ENCODE assay signal across 1 cellular context in genomic region chr1:85307987-85308836, GRCh38.
TF ChIP-seq lines count a peak whose summit lies in the region.

No MANE protein-coding gene starts in this region.

TF ChIP-seq in H1, 55 proteins besides CTCF, POLR2A, EP300 and RAD21:
- peak; percentile 61 for TF ChIP-seq YY1 (IDR thresholded peaks at IDR 0.05; ENCODE audit: low read depth, low read length)
- no peak for TF ChIP-seq CHD7 (IDR thresholded peaks at IDR 0.05; ENCODE audit: insufficient replicate concordance, low read length)
- TF ChIP-seq E2F6 (IDR thresholded peaks at IDR 0.05) = peak; percentile 29; the same call in 1 of the 2 replicates
- TF ChIP-seq ATF3 (IDR thresholded peaks at IDR 0.05; ENCODE audit: insufficient read depth, low read depth, low read length) = 0 out of 2 replicates have a peak, but pooled peaks have one; percentile 48
- TF ChIP-seq ATF2 (IDR thresholded peaks at IDR 0.05; ENCODE audit: low read length) = no peak
- peak; percentile 42; the same call in 1 of the 2 replicates for TF ChIP-seq MAX (IDR thresholded peaks at IDR 0.05)
- 0 out of 2 replicates have a peak, but pooled peaks have one; percentile 26 for TF ChIP-seq JUN (IDR thresholded peaks at IDR 0.05; ENCODE audit: low read depth, low read length)
- peak; percentile 34 for TF ChIP-seq ASH2L (IDR thresholded peaks at IDR 0.05; ENCODE audit: low read length)
- peak; percentile 66; the same call in 1 of the 2 replicates for TF ChIP-seq TEAD4 (IDR thresholded peaks at IDR 0.05; ENCODE audit: low read depth, low read length)
- no peak for TF ChIP-seq KDM5A (IDR thresholded peaks at IDR 0.05; ENCODE audit: low read length)
- 0 out of 2 replicates have a peak, but pooled peaks have one; percentile 38 for TF ChIP-seq TAF1 (IDR thresholded peaks at IDR 0.05; ENCODE audit: low read depth, low read length)
- TF ChIP-seq SP1 (IDR thresholded peaks at IDR 0.05; ENCODE audit: low read depth, low read length) = 0 out of 2 replicates have a peak, but pooled peaks have one; percentile 13
- peak; percentile 59 for TF ChIP-seq TAF7 (optimal IDR thresholded peaks at IDR 0.05; ENCODE audit: borderline replicate concordance, low read depth, low read length)
